In genomic region chr1:6732942-6733341, GRCh38 we compare ENCODE assay signal across 28 cellular contexts.
"Had no signal": no experiment of that assay in that cellular context is flagged by ENCODE, and none has a peak within 500 bp of the region (broad histone marks: within the 10 kb centered on the region; RNA-seq: fewer than 3 reads in every experiment).

No MANE protein-coding gene starts in this region.

- H2AFZ ChIP-seq: hepatocyte had no signal

- H3K4me2 ChIP-seq: hepatocyte had no signal

- H3K4me1 ChIP-seq: adrenal gland, body of pancreas, esophagus squamous epithelium, gastroesophageal sphincter had no signal

- ATAC-seq: activated naive CD8-positive, alpha-beta T cell treated with anti-CD3 and anti-CD28 coated beads, Interleukin-2, amount 50 U/mL, for 24 hours; activated T-cell treated with anti-CD3 and anti-CD28 coated beads, Interleukin-2, amount 50 U/mL, for 72 hours; body of pancreas; effector memory CD8-positive, alpha-beta T cell; gastroesophageal sphincter; heart right ventricle; T-helper 17 cell had no signal

- H3K27ac ChIP-seq: adrenal gland, body of pancreas, esophagus squamous epithelium, gastroesophageal sphincter, heart right ventricle, hepatocyte had no signal

- H3K4me3 ChIP-seq: adrenal gland, body of pancreas, esophagus squamous epithelium, gastroesophageal sphincter, heart right ventricle, hepatocyte had no signal

- H3K27me3 ChIP-seq: adrenal gland, body of pancreas, esophagus squamous epithelium, gastroesophageal sphincter, hepatocyte had no signal

- H3K9me3 ChIP-seq: adrenal gland, body of pancreas, esophagus squamous epithelium, gastroesophageal sphincter, heart right ventricle had no signal

- DNase-seq: activated CD4-positive, alpha-beta memory T cell treated with anti-CD3 and anti-CD28 coated beads, Interleukin-2, amount 10 ng/mL, durations not matched to agents 7 days and 5 days; activated CD4-positive, alpha-beta T cell treated with anti-CD3 and anti-CD28 coated beads for 1 hour; activated CD4-positive, alpha-beta T cell treated with anti-CD3 and anti-CD28 coated beads for 4 hours; activated CD4-positive, alpha-beta T cell treated with anti-CD3 and anti-CD28 coated beads, Interleukin-2, amount 10 ng/mL, durations not matched to agents 7 days and 5 days; activated CD4-positive, alpha-beta T cell treated with anti-CD3 and anti-CD28 coated beads, Interleukin-2, amount 50 U/mL, for 4 hours; activated CD8-positive, alpha-beta memory T cell treated with anti-CD3 and anti-CD28 coated beads, Interleukin-2, amount 50 U/mL, for 48 hours; activated naive CD4-positive, alpha-beta T cell treated with anti-CD3 and anti-CD28 coated beads for 36 hours; activated naive CD8-positive, alpha-beta T cell treated with anti-CD3 and anti-CD28 coated beads for 36 hours; activated naive CD8-positive, alpha-beta T cell treated with anti-CD3 and anti-CD28 coated beads, Interleukin-2, amount 50 U/mL, for 24 hours; activated T-cell treated with anti-CD3 and anti-CD28 coated beads for 4 hours; activated T-cell treated with anti-CD3 and anti-CD28 coated beads, Interleukin-2, amount 50 U/mL, for 24 hours; activated T-cell treated with anti-CD3 and anti-CD28 coated beads, Interleukin-2, amount 50 U/mL, for 72 hours; adrenal gland; amygdala; body of pancreas; caudate nucleus; cortex of kidney; dermis blood vessel endothelial cell; effector CD4-positive, alpha-beta T cell; effector memory CD8-positive, alpha-beta T cell; erythroblast; esophagus squamous epithelium; foreskin melanocyte; heart right ventricle; T-helper 17 cell; T1000 had no signal

- H3K36me3 ChIP-seq: adrenal gland, esophagus squamous epithelium, gastroesophageal sphincter, heart right ventricle had no signal
